In genomic region chr4:18020145-18020670, GRCh38 we compare ENCODE assay signal across 8 cellular contexts. TPM values are rescaled to one million over a fixed set of nuclear protein-coding genes. Genes with fewer than 3 reads are reported as not detected.
A peak's percentile ranks its signal among the peaks of the same experiment; 100 is the strongest.
DNase-seq lines count a peak whose midpoint lies in the region; ATAC-seq and TF ChIP-seq lines count a peak whose summit lies in the region.

No MANE protein-coding gene starts in this region.

- H3K4me3 ChIP-seq in CD8-positive, alpha-beta memory T cell (ENCODE audit: low read length) = peak overlapping the region; percentile 75
- H3K4me3 ChIP-seq in HUES48 (ENCODE audit: low read depth, low read length) (peak overlapping the region; percentile 94), psoas muscle (peak overlapping the region; percentile 92)

- TF ChIP-seq CTCF in psoas muscle (IDR thresholded peaks at IDR 0.05) = no peak

- WGBS in psoas muscle, 3 donors = 7 to 8% (median 8%) methylated on average over 16 of the region's 16 CpGs

- CTCF ChIA-PET in CD8-positive, alpha-beta memory T cell (lab: Charles Lee) = interaction anchor here (1.4 kb wide), 1 partner anchor 102 kb away, joined by 3 read pairs; no protein-coding TSS in a partner anchor

- peak overlapping the region; percentile 48 to 98 (median 92) for H3K27ac Mint-ChIP-seq in CD8-positive, alpha-beta memory T cell

- H3K9ac ChIP-seq in HUES48 (ENCODE audit: low read depth, low read length) = no peak overlapping the region

- H3K9me3 ChIP-seq in CD8-positive, alpha-beta memory T cell (ENCODE audit: low read length) = no peaks in the 10 kb centered on the region
- H3K9me3 ChIP-seq in HUES48 (ENCODE audit: control insufficient read depth, insufficient read depth, low read length) (no peaks in the 10 kb centered on the region), psoas muscle (no peaks in the 10 kb centered on the region)

- H3K27me3 Mint-ChIP-seq in CD8-positive, alpha-beta memory T cell = peaks cover 4 to 5% of the 10 kb centered on the region in 2 donors

- peak in 2 of 5 donors; percentile 21 to 46 for DNase-seq in CD8-positive, alpha-beta memory T cell
- DNase-seq in activated T-cell treated with anti-CD3 and anti-CD28 coated beads, Interleukin-2, amount 50 U/mL, for 48 hours = peak; percentile 26
- DNase-seq in germinal center (ENCODE audit: low spot score) (peak; percentile 16), psoas muscle (no peak), NCI-H187 treated with DMSO at 0.1 percent for 48 hours (lab: John Stamatoyannopoulos, UW) (no peak)

- peak overlapping the region; percentile 25 for H3K27ac ChIP-seq in CD8-positive, alpha-beta memory T cell (ENCODE audit: low read depth, low read length)
- no peak overlapping the region for H3K27ac ChIP-seq in HUES48 (ENCODE audit: low read depth, low read length)
- peak overlapping the region; percentile 94 for H3K27ac ChIP-seq in psoas muscle

- peak overlapping the region; percentile 84 to 97 (median 97) for H3K4me3 Mint-ChIP-seq in CD8-positive, alpha-beta memory T cell

- intact Hi-C loops in psoas muscle (cut with DNase I) = loop anchor here (5.0 to 10.0 kb wide), 3 partner anchors 208 to 505 kb away; partner anchors contain the start of genes DCAF16 (in 2 of the 2), NCAPG (in 2 of the 2), CLRN2 (in 1 of the 2) and LAP3 (in 1 of the 2)

- H3K9me3 Mint-ChIP-seq in CD8-positive, alpha-beta memory T cell = no peaks in the 10 kb centered on the region

- peaks cover 14% of the 10 kb centered on the region for H3K4me1 ChIP-seq in CD8-positive, alpha-beta memory T cell (ENCODE audit: insufficient read depth, low read length)
- H3K4me1 ChIP-seq in HUES48 (ENCODE audit: control insufficient read depth, insufficient read depth, low read length) = peaks cover 9% of the 10 kb centered on the region
- H3K4me1 ChIP-seq in psoas muscle = peaks cover 15% of the 10 kb centered on the region

- POLR2A ChIA-PET in CD8-positive, alpha-beta memory T cell (lab: Charles Lee) = no interaction called here

- ATAC-seq in psoas muscle (no peak), HG03571 (IDR thresholded peaks at IDR 0.05; ENCODE audit: unreplicated experiment) (no peak), HG02840 (IDR thresholded peaks at IDR 0.05; ENCODE audit: low FRiP score, unreplicated experiment) (no peak)

- H3K4me1 Mint-ChIP-seq in CD8-positive, alpha-beta memory T cell = peaks cover 24 to 43% (median 41%) of the 10 kb centered on the region in 3 donors

- no peaks in the 10 kb centered on the region for H3K36me3 ChIP-seq in CD8-positive, alpha-beta memory T cell (ENCODE audit: insufficient read depth, low read length)
- no peaks in the 10 kb centered on the region for H3K36me3 ChIP-seq in HUES48 (ENCODE audit: control insufficient read depth, insufficient read depth, low read length)
- no peaks in the 10 kb centered on the region for H3K36me3 ChIP-seq in psoas muscle (ENCODE audit: insufficient read depth in 1 of 2, low read depth in 1 of 2)

- peaks cover 0 to 13% (median 0%) of the 10 kb centered on the region in 3 donors for H3K36me3 Mint-ChIP-seq in CD8-positive, alpha-beta memory T cell

- no peaks in the 10 kb centered on the region for H3K27me3 ChIP-seq in CD8-positive, alpha-beta memory T cell (ENCODE audit: insufficient read depth, low read length, poor library complexity, severe bottlenecking)
- H3K27me3 ChIP-seq in HUES48 (ENCODE audit: control insufficient read depth, insufficient read depth, low read length) = peaks cover 22% of the 10 kb centered on the region
- no peaks in the 10 kb centered on the region for H3K27me3 ChIP-seq in psoas muscle (ENCODE audit: insufficient read depth in 3 of 3, low read length in 2 of 3)

RNA-seq across cellular contexts. Expression of gene LCORL, which starts 1.3 kb away (rescaled TPM):
- 1 to 10 TPM; 7.2 to 9.1 TPM for total RNA-seq in CD8-positive, alpha-beta memory T cell
- 6.9 TPM for polyA plus RNA-seq in CD8-positive, alpha-beta memory T cell
- 1 to 10 TPM; 5.3 to 7.5 (median 7.3) TPM for total RNA-seq in psoas muscle
- 1 to 10 TPM; 2.1 to 4.6 (median 2.6) TPM for polyA plus RNA-seq in psoas muscle

Comparison
In these comparisons a context has a peak if more than half of its experiments do, and no peak if none do; other contexts are left out.
1. DNase-seq: peak in activated T-cell treated with anti-CD3 and anti-CD28 coated beads, Interleukin-2, amount 50 U/mL, for 48 hours (2 of 2) and germinal center (single experiment); none in psoas muscle (0 of 2) and NCI-H187 treated with DMSO at 0.1 percent for 48 hours (single experiment).
2. Peak in every context shown above with its lines, with median percentiles within 50 percentile points of each other: H3K4me3 ChIP-seq.